Comparison of ENCODE assay signal across 9 cellular contexts in the genomic region with DNA sequence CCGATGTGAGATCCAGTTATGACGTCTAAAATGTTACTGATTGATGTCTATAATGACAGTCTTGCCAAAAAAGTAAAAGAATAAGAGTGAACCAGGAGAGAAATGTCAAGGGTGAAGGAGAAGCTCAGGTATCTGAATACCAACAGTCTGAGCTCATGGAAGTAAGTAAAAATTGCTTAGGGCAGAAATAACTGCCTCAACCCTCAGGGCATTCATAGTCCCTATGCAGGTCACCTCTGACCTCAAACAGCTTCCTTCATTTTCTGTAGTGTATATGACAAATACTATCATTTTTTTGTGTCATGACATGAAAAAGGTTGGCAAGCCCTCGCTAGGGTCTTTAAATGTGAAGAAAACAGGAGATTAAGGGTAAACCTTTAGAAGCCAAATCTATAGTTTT.
"Had no signal": no experiment of that assay in that cellular context is flagged by ENCODE, and none has a peak within 500 bp of the region (broad histone marks: within the 10 kb centered on the region; RNA-seq: fewer than 3 reads in every experiment).

No MANE protein-coding gene starts in this region.

- H3K36me3 ChIP-seq: HAP-1 had no signal

- H2AFZ ChIP-seq: GM23248, GM23338 had no signal

- H3K9me3 ChIP-seq: HAP-1 had no signal

- H3K9ac ChIP-seq: GM23248 had no signal

- H3K4me2 ChIP-seq: GM23338 had no signal

- H3K4me3 ChIP-seq: GM23248, GM23338, HAP-1 had no signal

- H3K27ac ChIP-seq: GM23248 had no signal

- DNase-seq: GM23248, GOT3, H7, H9, HCEC 1CT, HFFc6 had no signal

- H3K4me1 ChIP-seq: HAP-1 had no signal

- ATAC-seq: GM23338, HCT116 had no signal
